Comparison of ENCODE assay signal across 1 cellular context in the genomic region with DNA sequence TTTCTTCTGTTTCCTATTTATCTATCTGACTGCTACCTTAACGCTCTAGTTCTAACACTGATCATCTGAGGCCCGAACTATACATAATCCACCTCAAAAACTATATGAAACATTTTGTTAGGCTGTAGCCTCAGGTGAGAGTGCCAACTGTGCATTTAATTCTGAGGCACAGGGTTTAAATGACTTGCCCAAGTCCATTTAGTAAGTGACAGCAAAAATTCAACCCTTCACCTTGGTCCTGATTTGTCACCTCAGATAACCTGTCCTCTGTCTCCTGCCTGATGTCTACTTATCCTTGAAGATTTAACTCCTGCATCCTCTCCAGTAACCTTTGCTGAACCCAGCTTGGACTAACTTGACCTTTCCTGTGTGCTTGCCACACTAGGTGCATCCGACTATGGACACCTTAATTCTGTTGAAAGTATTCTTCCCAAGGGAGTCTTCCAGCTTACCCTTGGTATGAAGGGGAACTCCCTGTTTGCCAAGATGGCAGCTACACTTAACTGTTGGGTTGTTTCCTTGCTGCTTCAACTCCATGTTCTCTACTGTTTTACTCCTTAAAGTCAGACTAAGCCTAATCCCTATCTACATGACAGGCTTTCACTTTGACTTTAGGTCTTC.
TF ChIP-seq lines count a peak whose summit lies in the region.

No MANE protein-coding gene starts in this region.

TF ChIP-seq in SK-N-SH treated with all-trans-retinoic acid at 6 μM for 48 hours, 23 proteins besides CTCF, POLR2A, EP300 and RAD21 (continued from another document):
- TF ChIP-seq, protein P1, sequence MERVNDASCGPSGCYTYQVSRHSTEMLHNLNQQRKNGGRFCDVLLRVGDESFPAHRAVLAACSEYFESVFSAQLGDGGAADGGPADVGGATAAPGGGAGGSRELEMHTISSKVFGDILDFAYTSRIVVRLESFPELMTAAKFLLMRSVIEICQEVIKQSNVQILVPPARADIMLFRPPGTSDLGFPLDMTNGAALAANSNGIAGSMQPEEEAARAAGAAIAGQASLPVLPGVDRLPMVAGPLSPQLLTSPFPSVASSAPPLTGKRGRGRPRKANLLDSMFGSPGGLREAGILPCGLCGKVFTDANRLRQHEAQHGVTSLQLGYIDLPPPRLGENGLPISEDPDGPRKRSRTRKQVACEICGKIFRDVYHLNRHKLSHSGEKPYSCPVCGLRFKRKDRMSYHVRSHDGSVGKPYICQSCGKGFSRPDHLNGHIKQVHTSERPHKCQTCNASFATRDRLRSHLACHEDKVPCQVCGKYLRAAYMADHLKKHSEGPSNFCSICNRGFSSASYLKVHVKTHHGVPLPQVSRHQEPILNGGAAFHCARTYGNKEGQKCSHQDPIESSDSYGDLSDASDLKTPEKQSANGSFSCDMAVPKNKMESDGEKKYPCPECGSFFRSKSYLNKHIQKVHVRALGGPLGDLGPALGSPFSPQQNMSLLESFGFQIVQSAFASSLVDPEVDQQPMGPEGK (CRISPR knock-in tag; IDR thresholded peaks at IDR 0.05; ENCODE audit: borderline replicate concordance): no peak
- TF ChIP-seq OSR1 (CRISPR knock-in tag; IDR thresholded peaks at IDR 0.05) (no peak), ISL1 (CRISPR knock-in tag; IDR thresholded peaks at IDR 0.05) (no peak), CSDC2 (CRISPR knock-in tag; IDR thresholded peaks at IDR 0.05) (no peak), ARNTL (CRISPR knock-in tag; IDR thresholded peaks at IDR 0.05; ENCODE audit: borderline replicate concordance, low read depth) (no peak), ESRRG (CRISPR knock-in tag; IDR thresholded peaks at IDR 0.05) (no peak), ZNF70 (CRISPR knock-in tag; IDR thresholded peaks at IDR 0.05) (no peak), TOX (CRISPR knock-in tag; IDR thresholded peaks at IDR 0.05; ENCODE audit: borderline replicate concordance) (no peak), TCF4 (CRISPR knock-in tag; IDR thresholded peaks at IDR 0.05; ENCODE audit: borderline replicate concordance) (no peak), SNAI2 (CRISPR knock-in tag; IDR thresholded peaks at IDR 0.05) (no peak), GLIS3 (CRISPR knock-in tag; IDR thresholded peaks at IDR 0.05) (no peak)
- TF ChIP-seq, protein P2, sequence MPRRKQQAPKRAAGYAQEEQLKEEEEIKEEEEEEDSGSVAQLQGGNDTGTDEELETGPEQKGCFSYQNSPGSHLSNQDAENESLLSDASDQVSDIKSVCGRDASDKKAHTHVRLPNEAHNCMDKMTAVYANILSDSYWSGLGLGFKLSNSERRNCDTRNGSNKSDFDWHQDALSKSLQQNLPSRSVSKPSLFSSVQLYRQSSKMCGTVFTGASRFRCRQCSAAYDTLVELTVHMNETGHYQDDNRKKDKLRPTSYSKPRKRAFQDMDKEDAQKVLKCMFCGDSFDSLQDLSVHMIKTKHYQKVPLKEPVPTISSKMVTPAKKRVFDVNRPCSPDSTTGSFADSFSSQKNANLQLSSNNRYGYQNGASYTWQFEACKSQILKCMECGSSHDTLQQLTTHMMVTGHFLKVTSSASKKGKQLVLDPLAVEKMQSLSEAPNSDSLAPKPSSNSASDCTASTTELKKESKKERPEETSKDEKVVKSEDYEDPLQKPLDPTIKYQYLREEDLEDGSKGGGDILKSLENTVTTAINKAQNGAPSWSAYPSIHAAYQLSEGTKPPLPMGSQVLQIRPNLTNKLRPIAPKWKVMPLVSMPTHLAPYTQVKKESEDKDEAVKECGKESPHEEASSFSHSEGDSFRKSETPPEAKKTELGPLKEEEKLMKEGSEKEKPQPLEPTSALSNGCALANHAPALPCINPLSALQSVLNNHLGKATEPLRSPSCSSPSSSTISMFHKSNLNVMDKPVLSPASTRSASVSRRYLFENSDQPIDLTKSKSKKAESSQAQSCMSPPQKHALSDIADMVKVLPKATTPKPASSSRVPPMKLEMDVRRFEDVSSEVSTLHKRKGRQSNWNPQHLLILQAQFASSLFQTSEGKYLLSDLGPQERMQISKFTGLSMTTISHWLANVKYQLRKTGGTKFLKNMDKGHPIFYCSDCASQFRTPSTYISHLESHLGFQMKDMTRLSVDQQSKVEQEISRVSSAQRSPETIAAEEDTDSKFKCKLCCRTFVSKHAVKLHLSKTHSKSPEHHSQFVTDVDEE (CRISPR knock-in tag; IDR thresholded peaks at IDR 0.05): no peak
- TF ChIP-seq, protein P3, sequence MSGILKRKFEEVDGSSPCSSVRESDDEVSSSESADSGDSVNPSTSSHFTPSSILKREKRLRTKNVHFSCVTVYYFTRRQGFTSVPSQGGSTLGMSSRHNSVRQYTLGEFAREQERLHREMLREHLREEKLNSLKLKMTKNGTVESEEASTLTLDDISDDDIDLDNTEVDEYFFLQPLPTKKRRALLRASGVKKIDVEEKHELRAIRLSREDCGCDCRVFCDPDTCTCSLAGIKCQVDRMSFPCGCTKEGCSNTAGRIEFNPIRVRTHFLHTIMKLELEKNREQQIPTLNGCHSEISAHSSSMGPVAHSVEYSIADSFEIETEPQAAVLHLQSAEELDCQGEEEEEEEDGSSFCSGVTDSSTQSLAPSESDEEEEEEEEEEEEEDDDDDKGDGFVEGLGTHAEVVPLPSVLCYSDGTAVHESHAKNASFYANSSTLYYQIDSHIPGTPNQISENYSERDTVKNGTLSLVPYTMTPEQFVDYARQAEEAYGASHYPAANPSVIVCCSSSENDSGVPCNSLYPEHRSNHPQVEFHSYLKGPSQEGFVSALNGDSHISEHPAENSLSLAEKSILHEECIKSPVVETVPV (CRISPR knock-in tag; IDR thresholded peaks at IDR 0.05): no peak
